In the genomic region with DNA sequence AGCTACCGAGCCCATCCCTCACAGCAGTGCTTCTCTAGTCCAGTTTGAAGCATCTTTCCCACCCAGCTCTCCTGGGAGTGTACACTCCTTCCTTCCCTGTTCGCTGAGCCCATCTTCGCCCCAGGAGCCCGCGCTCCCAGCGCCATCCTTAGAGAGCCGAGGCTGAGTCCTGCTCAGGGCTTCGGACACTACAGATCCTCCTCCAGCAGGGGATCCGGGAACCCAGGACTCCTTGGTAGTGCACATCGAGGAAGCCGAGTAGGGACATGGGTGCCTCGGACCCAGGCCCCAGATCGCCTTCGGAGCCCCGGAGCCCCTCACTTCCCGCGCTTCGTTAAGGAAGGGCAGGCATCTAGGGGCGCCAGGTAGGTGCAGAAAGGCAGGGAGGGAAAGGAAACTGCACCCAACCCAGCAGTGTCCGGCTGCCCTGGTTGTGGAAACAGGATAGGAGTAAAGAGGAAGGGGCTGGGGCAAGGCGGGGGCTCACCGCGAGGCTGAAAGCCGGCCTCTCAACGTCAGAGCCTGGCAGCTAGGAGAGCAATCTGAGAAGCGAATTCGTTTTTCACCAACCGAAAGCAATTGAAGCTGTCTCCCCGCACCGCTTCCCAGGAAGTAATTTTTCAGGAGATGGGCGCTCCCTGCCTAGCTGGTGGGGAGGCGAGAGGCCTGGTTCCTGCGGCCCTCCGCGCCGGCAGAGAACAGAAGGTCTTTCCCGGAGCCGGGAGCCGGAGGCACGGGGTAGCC, we compare ENCODE assay signal across 8 cellular contexts.
DNase-seq lines count a peak whose midpoint lies in the region; ATAC-seq and TF ChIP-seq lines count a peak whose summit lies in the region.

No MANE protein-coding gene starts in this region.

- H3K4me1 ChIP-seq in NT2/D1 (ENCODE audit: insufficient read depth, insufficient read length) (peaks cover 2% of the 10 kb centered on the region), parathyroid adenoma (no peaks in the 10 kb centered on the region)

- H3K27me3 ChIP-seq in NT2/D1 (ENCODE audit: insufficient read depth, insufficient read length) (peaks cover 100% of the 10 kb centered on the region), parathyroid adenoma (ENCODE audit: control insufficient read depth, insufficient read depth, low read length) (peaks cover 29% of the 10 kb centered on the region)

- peak overlapping the region; percentile 33 for H2AFZ ChIP-seq in parathyroid adenoma

- H3K9me3 ChIP-seq in NT2/D1 (ENCODE audit: insufficient read depth, low read length) (no peaks in the 10 kb centered on the region), parathyroid adenoma (ENCODE audit: control insufficient read depth, low read length) (no peaks in the 10 kb centered on the region)

- H3K4me3 ChIP-seq in GM12865 (ENCODE audit: low read depth, low read length): peak overlapping the region; percentile 3
- H3K4me3 ChIP-seq in NT2/D1 (ENCODE audit: insufficient read length, low read depth): peak overlapping the region; percentile 21
- peak overlapping the region; percentile 27 for H3K4me3 ChIP-seq in epithelial cell of esophagus (ENCODE audit: low read length)
- peak overlapping the region; percentile 39 for H3K4me3 ChIP-seq in parathyroid adenoma (ENCODE audit: low read depth, low read length)

- no peak for ATAC-seq in GM19395 (IDR thresholded peaks at IDR 0.05; ENCODE audit: unreplicated experiment)

- no peak overlapping the region for H3K27ac ChIP-seq in parathyroid adenoma
- no peak overlapping the region for H3K27ac ChIP-seq in RWPE1

- DNase-seq in GM12865 (ENCODE audit: low read depth): no peak
- DNase-seq in NT2/D1 (ENCODE audit: low read depth, low spot score): no peak
- peak; percentile 20 for DNase-seq in epithelial cell of esophagus (ENCODE audit: low read depth)
- no peak for DNase-seq in NK-92 (lab: John Stamatoyannopoulos, UW; ENCODE audit: unreplicated experiment)
- no peak for DNase-seq in RWPE1 (ENCODE audit: low spot score)
- DNase-seq in cortex of kidney (lab: John Stamatoyannopoulos, UW): no peak

- CTCF ChIA-PET in RWPE1 (lab: Yijun Ruan, JAX): interaction anchor here (0.7 to 1.3 kb wide), 3 partner anchors 33 to 91 kb away, joined by 4 to 5 read pairs (median 4); no protein-coding TSS in a partner anchor

- POLR2A ChIA-PET in RWPE1 (lab: Yijun Ruan, JAX; ENCODE audit: low non-redundant PET): no interaction called here

- H3K36me3 ChIP-seq in NT2/D1 (ENCODE audit: insufficient read depth, insufficient read length, low read length) (no peaks in the 10 kb centered on the region), parathyroid adenoma (ENCODE audit: control insufficient read depth, insufficient read depth, low read length) (no peaks in the 10 kb centered on the region)

- H3K9ac ChIP-seq in NT2/D1 (ENCODE audit: insufficient read length, low read depth) (peak overlapping the region; percentile 50), parathyroid adenoma (no peak overlapping the region)

- peak overlapping the region; percentile 80 for H3K4me2 ChIP-seq in parathyroid adenoma (ENCODE audit: low read length)

- TF ChIP-seq CTCF in GM12865 (IDR thresholded peaks at IDR 0.05; ENCODE audit: insufficient read depth, low read depth, low read length, missing control alignments) (no peak), epithelial cell of esophagus (IDR thresholded peaks at IDR 0.05; ENCODE audit: insufficient read depth, low read depth, low read length, missing control alignments) (no peak), parathyroid adenoma (IDR thresholded peaks at IDR 0.05) (no peak), RWPE1 (conservative IDR thresholded peaks at IDR 0.05; ENCODE audit: low read depth) (no peak)

- H3K79me2 ChIP-seq in parathyroid adenoma: no peaks in the 10 kb centered on the region
